Comparison of ENCODE assay signal across 9 cellular contexts in the genomic region with DNA sequence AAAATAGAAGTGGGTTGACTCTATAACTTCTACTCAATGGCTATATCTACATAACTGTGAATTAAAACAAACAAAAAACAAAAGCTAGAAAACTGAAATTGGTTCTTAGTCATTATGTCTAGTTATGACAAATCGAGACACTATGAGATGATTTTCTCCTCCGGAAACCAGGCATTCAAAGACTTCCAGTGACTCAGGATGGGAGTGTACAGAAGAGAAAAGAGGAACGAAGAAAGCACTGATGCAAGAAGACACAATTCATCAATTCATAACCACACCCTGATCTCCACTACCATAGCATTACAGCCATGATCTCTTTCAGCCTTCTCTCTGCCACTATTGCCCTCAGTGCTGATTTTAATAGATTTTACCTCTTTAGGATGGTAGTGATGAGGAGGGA.
DNase-seq lines count a peak whose midpoint lies in the region; ATAC-seq and TF ChIP-seq lines count a peak whose summit lies in the region.
"Had no signal": no experiment of that assay in that cellular context is flagged by ENCODE, and none has a peak within 500 bp of the region (broad histone marks: within the 10 kb centered on the region; RNA-seq: fewer than 3 reads in every experiment).

No MANE protein-coding gene starts in this region.

- no peak overlapping the region for H3K27ac ChIP-seq in IMR-90 (ENCODE audit: insufficient read depth, low read length)
- no peak overlapping the region for H3K27ac ChIP-seq in left ventricle myocardium inferior (replicated peaks)

- H3K27ac Mint-ChIP-seq in activated T-helper 1 cell treated with anti-CD3 and anti-CD28 coated beads, Interleukin-12 subunit alpha, Interleukin-12 subunit beta, Interleukin-2, Interleukin-4 antibody, amounts not matched to agents 30 ng/mL and 10 ng/mL and 1 ng/mL, durations not matched to agents 14 hours and 24 hours and 36 hours = no peak overlapping the region
- H3K27ac Mint-ChIP-seq in CD14-positive monocyte = no peak overlapping the region
- H3K27ac Mint-ChIP-seq: stimulated activated naive CD8-positive, alpha-beta T cell treated with anti-CD3 and anti-CD28 coated beads, Interleukin-15, Interleukin-2, amounts not matched to agents 100 ng/mL and 50 ng/mL, for 24 hours had no signal

- H4K8ac ChIP-seq in IMR-90 (ENCODE audit: low read depth in 2 of 2, low read length in 2 of 2) = no peak overlapping the region

- no peak for TF ChIP-seq CTCF in GM12865 (IDR thresholded peaks at IDR 0.05; ENCODE audit: insufficient read depth, low read depth, low read length, missing control alignments)
- no peak for TF ChIP-seq CTCF in IMR-90 (conservative IDR thresholded peaks at IDR 0.05; ENCODE audit: low read depth, low read length)
- TF ChIP-seq CTCF in left ventricle myocardium inferior (IDR thresholded peaks at IDR 0.05; ENCODE audit: borderline replicate concordance) = no peak
- no peak for TF ChIP-seq CTCF in CD14-positive monocyte (IDR thresholded peaks at IDR 0.05)

- no peak overlapping the region for H2AK9ac ChIP-seq in IMR-90 (replicated peaks; ENCODE audit: low read depth, low read length, poor library complexity)

- H3K4me1 ChIP-seq in IMR-90 (ENCODE audit: control insufficient read depth, insufficient read depth, low read length) (no peaks in the 10 kb centered on the region), left ventricle myocardium inferior (no peaks in the 10 kb centered on the region)

- ATAC-seq in GM21825 (IDR thresholded peaks at IDR 0.05; ENCODE audit: unreplicated experiment) = peak; percentile 99
- ATAC-seq in IMR-90 (ENCODE audit: low read depth) = peak; percentile 48; the same call in 1 of the 2 replicates

- TF ChIP-seq POLR2A in IMR-90 (IDR thresholded peaks at IDR 0.05; ENCODE audit: low read depth, low read length) = no peak

- no peak overlapping the region for H3K4me2 ChIP-seq in IMR-90 (ENCODE audit: low read depth, low read length)

- H4K5ac ChIP-seq in IMR-90 (ENCODE audit: low read depth, low read length) = no peak overlapping the region

- H4K20me1 ChIP-seq in IMR-90 (ENCODE audit: insufficient read depth, low read length) = no peaks in the 10 kb centered on the region

- DNase-seq in GM12865 (ENCODE audit: low read depth) = peak; percentile 70
- peak; percentile 70 for DNase-seq in IMR-90
- peak; percentile 9 for DNase-seq in fibroblast of gingiva (ENCODE audit: low read depth)
- no peak for DNase-seq in COLO668 (lab: John Stamatoyannopoulos, UW; ENCODE audit: unreplicated experiment)
- no peak for DNase-seq in activated T-helper 1 cell treated with anti-CD3 and anti-CD28 coated beads, Interleukin-12 subunit alpha, Interleukin-12 subunit beta, Interleukin-2, Interleukin-4 antibody, amounts not matched to agents 30 ng/mL and 10 ng/mL and 1 ng/mL, durations not matched to agents 14 hours and 24 hours and 36 hours (ENCODE audit: low spot score)
- no peak for DNase-seq in left ventricle myocardium inferior
- no peak for DNase-seq in CD14-positive monocyte (ENCODE audit: low spot score)

- in situ Hi-C loops in IMR-90 (cut with MboI; ENCODE audit: low sequenced_read_pairs) = no loop called here

- H3K4ac ChIP-seq in IMR-90 (ENCODE audit: low read depth, low read length) = no peak overlapping the region

- no peak overlapping the region for H3K56ac ChIP-seq in IMR-90 (ENCODE audit: extremely low read depth, insufficient read depth, low read length)

- H3K23ac ChIP-seq in IMR-90 (ENCODE audit: low read depth, low read length) = no peak overlapping the region

- no peak for TF ChIP-seq RAD21 in IMR-90 (IDR thresholded peaks at IDR 0.05; ENCODE audit: low read length)

- H3K9me3 ChIP-seq in IMR-90 (ENCODE audit: control insufficient read depth, insufficient read depth, low read length) = no peaks in the 10 kb centered on the region
- peaks cover 10% of the 10 kb centered on the region for H3K9me3 ChIP-seq in left ventricle myocardium inferior (replicated peaks)

- POLR2A ChIA-PET in IMR-90 (lab: Charles Lee; ENCODE audit: unreplicated experiment) = no interaction called here

- 0 out of 2 replicates have a peak, but pooled peaks cover 3% of the 10 kb centered on the region for H3K9me1 ChIP-seq in IMR-90 (ENCODE audit: insufficient read depth, low read length)

- H2AK5ac ChIP-seq in IMR-90 (ENCODE audit: low read depth, low read length) = no peak overlapping the region

- H3K4me3 ChIP-seq in GM12865 (ENCODE audit: low read depth, low read length) (no peak overlapping the region), IMR-90 (ENCODE audit: insufficient read depth, low read depth, low read length) (no peak overlapping the region), left ventricle myocardium inferior (no peak overlapping the region)

- intact Hi-C loops in IMR-90 (cut with micrococcal nuclease) (no loop called here), left ventricle myocardium inferior (cut with micrococcal nuclease) (no loop called here), CD14-positive monocyte (cut with micrococcal nuclease) (no loop called here)
- intact Hi-C loops in activated T-helper 1 cell treated with anti-CD3 and anti-CD28 coated beads, Interleukin-12 subunit alpha, Interleukin-12 subunit beta, Interleukin-2, Interleukin-4 antibody, amounts not matched to agents 30 ng/mL and 10 ng/mL and 1 ng/mL, durations not matched to agents 14 hours and 24 hours and 36 hours (cut with micrococcal nuclease) = no loop called here

- H3K9ac ChIP-seq in IMR-90 (ENCODE audit: low read depth, low read length) = no peak overlapping the region

- no TSS peak for BruUV-seq in IMR-90 (replicated peaks; lab: Mats Ljungman, UMichigan)

- H3K4me1 Mint-ChIP-seq in activated T-helper 1 cell treated with anti-CD3 and anti-CD28 coated beads, Interleukin-12 subunit alpha, Interleukin-12 subunit beta, Interleukin-2, Interleukin-4 antibody, amounts not matched to agents 30 ng/mL and 10 ng/mL and 1 ng/mL, durations not matched to agents 14 hours and 24 hours and 36 hours (ENCODE audit: low read depth) = no peaks in the 10 kb centered on the region
- H3K4me1 Mint-ChIP-seq in CD14-positive monocyte = no peaks in the 10 kb centered on the region

- H3K14ac ChIP-seq in IMR-90 (replicated peaks; ENCODE audit: low read depth, low read length) = no peak overlapping the region

- no peak overlapping the region for H3K4me3 Mint-ChIP-seq in activated T-helper 1 cell treated with anti-CD3 and anti-CD28 coated beads, Interleukin-12 subunit alpha, Interleukin-12 subunit beta, Interleukin-2, Interleukin-4 antibody, amounts not matched to agents 30 ng/mL and 10 ng/mL and 1 ng/mL, durations not matched to agents 14 hours and 24 hours and 36 hours
- no peak overlapping the region for H3K4me3 Mint-ChIP-seq in CD14-positive monocyte
- H3K4me3 Mint-ChIP-seq: stimulated activated naive CD8-positive, alpha-beta T cell treated with anti-CD3 and anti-CD28 coated beads, Interleukin-15, Interleukin-2, amounts not matched to agents 100 ng/mL and 50 ng/mL, for 24 hours had no signal

- no peaks in the 10 kb centered on the region for H3K36me3 Mint-ChIP-seq in activated T-helper 1 cell treated with anti-CD3 and anti-CD28 coated beads, Interleukin-12 subunit alpha, Interleukin-12 subunit beta, Interleukin-2, Interleukin-4 antibody, amounts not matched to agents 30 ng/mL and 10 ng/mL and 1 ng/mL, durations not matched to agents 14 hours and 24 hours and 36 hours (ENCODE audit: low read depth)
- H3K36me3 Mint-ChIP-seq in CD14-positive monocyte = no peaks in the 10 kb centered on the region

- no peak overlapping the region for H4K91ac ChIP-seq in IMR-90 (ENCODE audit: insufficient read depth, low read depth, low read length)

- H3K36me3 ChIP-seq in IMR-90 (ENCODE audit: control insufficient read depth, insufficient read depth, low read length) (no peaks in the 10 kb centered on the region), left ventricle myocardium inferior (no peaks in the 10 kb centered on the region)

- H3K9me3 Mint-ChIP-seq in activated T-helper 1 cell treated with anti-CD3 and anti-CD28 coated beads, Interleukin-12 subunit alpha, Interleukin-12 subunit beta, Interleukin-2, Interleukin-4 antibody, amounts not matched to agents 30 ng/mL and 10 ng/mL and 1 ng/mL, durations not matched to agents 14 hours and 24 hours and 36 hours = no peaks in the 10 kb centered on the region
- H3K9me3 Mint-ChIP-seq in CD14-positive monocyte = peaks cover 0 to 3% (median 0%) of the 10 kb centered on the region in 7 donors
- H3K9me3 Mint-ChIP-seq: stimulated activated naive CD8-positive, alpha-beta T cell treated with anti-CD3 and anti-CD28 coated beads, Interleukin-15, Interleukin-2, amounts not matched to agents 100 ng/mL and 50 ng/mL, for 24 hours had no signal

- dilution Hi-C loops in IMR-90 (cut with HindIII; ENCODE audit: low sequenced_read_pairs, unreplicated experiment) = no loop called here

- H2BK5ac ChIP-seq in IMR-90 (ENCODE audit: low read depth, low read length, poor library complexity, severe bottlenecking) = no peak overlapping the region

- CTCF ChIA-PET in IMR-90 (lab: Yijun Ruan, JAX) = no interaction called here

- H3K27me3 ChIP-seq in IMR-90 (ENCODE audit: control insufficient read depth, insufficient read depth, low read length) = no peaks in the 10 kb centered on the region
- no peaks in the 10 kb centered on the region for H3K27me3 ChIP-seq in left ventricle myocardium inferior (ENCODE audit: low read depth)

- no CpG with 5 or more reads among the region's 3 CpGs for WGBS in IMR-90 (ENCODE audit: extremely low coverage in 2 of 2, insufficient read length in 1 of 2), 2 experiments

- no peak overlapping the region for H2AFZ ChIP-seq in IMR-90 (replicated peaks; ENCODE audit: low read length, poor library complexity)

- H2BK120ac ChIP-seq in IMR-90 (ENCODE audit: low read depth, low read length) = no peak overlapping the region

- no peak overlapping the region for H3K18ac ChIP-seq in IMR-90 (ENCODE audit: low read depth, low read length)

- H2BK20ac ChIP-seq in IMR-90 (ENCODE audit: low read depth, low read length) = no peak overlapping the region

- H3K27me3 Mint-ChIP-seq in activated T-helper 1 cell treated with anti-CD3 and anti-CD28 coated beads, Interleukin-12 subunit alpha, Interleukin-12 subunit beta, Interleukin-2, Interleukin-4 antibody, amounts not matched to agents 30 ng/mL and 10 ng/mL and 1 ng/mL, durations not matched to agents 14 hours and 24 hours and 36 hours (ENCODE audit: insufficient read depth) = no peaks in the 10 kb centered on the region
- H3K27me3 Mint-ChIP-seq in CD14-positive monocyte (ENCODE audit: low read depth in 3 of 3) = no peaks in the 10 kb centered on the region
- H3K27me3 Mint-ChIP-seq: stimulated activated naive CD8-positive, alpha-beta T cell treated with anti-CD3 and anti-CD28 coated beads, Interleukin-15, Interleukin-2, amounts not matched to agents 100 ng/mL and 50 ng/mL, for 24 hours had no signal

- H2BK15ac ChIP-seq in IMR-90 (ENCODE audit: low read depth, low read length) = no peak overlapping the region

- H3K79me1 ChIP-seq in IMR-90 (ENCODE audit: low read depth in 1 of 2, low read length in 2 of 2) = no peaks in the 10 kb centered on the region

TF ChIP-seq in IMR-90, 13 proteins besides CTCF, POLR2A, EP300 and RAD21:
- TF ChIP-seq RFX5 (IDR thresholded peaks at IDR 0.05; ENCODE audit: low read depth, low read length) = no peak
- peak; percentile 61; the same call in 1 of the 2 replicates for TF ChIP-seq CEBPB (IDR thresholded peaks at IDR 0.05; ENCODE audit: low read depth, low read length)

Comparison
In these comparisons a context has a peak if more than half of its experiments do, and no peak if none do; other contexts are left out.
1. DNase-seq: peak in GM12865 (single experiment), IMR-90 (single experiment) and fibroblast of gingiva (single experiment); none in COLO668 (single experiment), activated T-helper 1 cell treated with anti-CD3 and anti-CD28 coated beads, Interleukin-12 subunit alpha, Interleukin-12 subunit beta, Interleukin-2, Interleukin-4 antibody, amounts not matched to agents 30 ng/mL and 10 ng/mL and 1 ng/mL, durations not matched to agents 14 hours and 24 hours and 36 hours (single experiment), left ventricle myocardium inferior (single experiment) and CD14-positive monocyte (single experiment).